Comparison of ENCODE assay signal across 1 cellular context in the genomic region with DNA sequence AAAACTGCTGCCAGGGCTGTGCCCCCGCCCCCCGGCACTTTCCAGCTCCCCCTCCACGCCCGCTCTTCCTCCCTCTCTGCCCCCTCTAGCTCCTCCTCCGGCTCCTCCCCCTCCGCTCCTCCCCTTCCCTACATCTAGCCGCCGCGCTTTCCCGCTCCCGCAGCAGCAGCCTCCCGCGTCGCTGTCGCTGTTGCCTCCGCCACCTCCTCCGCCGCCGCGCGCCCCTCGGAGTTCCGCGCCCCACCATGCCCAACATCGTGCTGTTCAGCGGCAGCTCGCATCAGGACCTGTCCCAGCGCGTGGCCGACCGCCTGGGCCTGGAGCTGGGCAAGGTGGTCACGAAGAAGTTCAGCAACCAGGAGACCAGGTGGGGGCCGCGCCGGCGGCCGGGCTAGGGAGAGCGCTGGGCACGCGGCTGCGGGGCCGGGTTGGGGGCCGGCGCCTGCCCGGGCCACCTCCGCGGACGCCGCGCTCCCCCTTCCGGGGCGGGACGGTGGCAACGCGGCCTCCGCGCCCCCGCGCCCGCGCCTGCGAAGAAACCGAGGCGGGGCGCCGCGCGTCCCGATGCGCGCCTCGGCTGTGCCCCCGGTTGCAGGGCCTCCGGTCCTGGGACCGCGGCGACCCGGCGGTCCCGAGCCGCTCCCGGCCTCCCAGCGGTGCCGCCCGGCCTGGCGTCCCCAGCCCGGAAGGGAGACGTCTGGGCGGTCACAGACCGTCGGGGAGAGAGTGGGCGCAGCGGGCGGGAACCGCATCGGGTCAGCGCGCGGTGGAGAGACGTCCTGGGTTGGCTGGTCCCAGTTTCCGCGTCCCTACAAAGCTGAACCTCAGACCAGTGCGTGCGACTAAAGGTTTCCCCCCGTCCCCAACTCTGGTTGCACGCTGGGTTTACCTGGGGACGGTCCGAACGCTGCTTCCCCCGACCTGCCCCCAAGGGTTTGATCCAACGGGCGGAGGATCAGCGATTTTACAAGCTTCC.
TF ChIP-seq lines count a peak whose summit lies in the region.

Gene PRPS2, plus strand, starts transcription at position 160 of the 976 bp plus-strand sequence. Its CDS starts 86 bp downstream, at position 246.

TF ChIP-seq in K562, 482 proteins besides CTCF, POLR2A, EP300 and RAD21 (continued from another document and continues in another):
- TF ChIP-seq THRB (CRISPR knock-in tag; conservative IDR thresholded peaks at IDR 0.05): no peak
- no peak for TF ChIP-seq MED1 (CRISPR knock-in tag; IDR thresholded peaks at IDR 0.05; ENCODE audit: borderline replicate concordance)
- no peak for TF ChIP-seq DIDO1 (tag; IDR thresholded peaks at IDR 0.05; ENCODE audit: low read depth)
- no peak for TF ChIP-seq BMI1 (IDR thresholded peaks at IDR 0.05; ENCODE audit: low read length)
- peak; percentile 91 for TF ChIP-seq POLR2G (IDR thresholded peaks at IDR 0.05; ENCODE audit: low read depth, low read length)
- TF ChIP-seq ZEB2 (IDR thresholded peaks at IDR 0.05): no peak
- TF ChIP-seq TAF1 (IDR thresholded peaks at IDR 0.05; ENCODE audit: control insufficient read depth, extremely low read depth, insufficient read depth, low read length, severe bottlenecking): peak; percentile 28
- TF ChIP-seq TCF15 (CRISPR knock-in tag; IDR thresholded peaks at IDR 0.05): no peak
- TF ChIP-seq NFRKB (IDR thresholded peaks at IDR 0.05; ENCODE audit: low read depth): no peak
- no peak for TF ChIP-seq BRF1 (IDR thresholded peaks at IDR 0.05; ENCODE audit: borderline replicate concordance, extremely low read depth, insufficient read length)
- no peak for TF ChIP-seq PKNOX1 (IDR thresholded peaks at IDR 0.05)
- no peak for TF ChIP-seq ZNF561 (CRISPR knock-in tag; conservative IDR thresholded peaks at IDR 0.05)
- no peak for TF ChIP-seq TSC22D4 (tag; IDR thresholded peaks at IDR 0.05)
- no peak for TF ChIP-seq SLC30A9 (CRISPR knock-in tag; IDR thresholded peaks at IDR 0.05)
- peak in 1 of 2 experiments; percentile 66; a peak in 2 of 4 replicates for TF ChIP-seq HDAC1 (IDR thresholded peaks at IDR 0.05)
- no peak for TF ChIP-seq CC2D1A (IDR thresholded peaks at IDR 0.05)
- TF ChIP-seq MITF (IDR thresholded peaks at IDR 0.05): no peak
- no peak for TF ChIP-seq TCF7 (IDR thresholded peaks at IDR 0.05; ENCODE audit: borderline replicate concordance)
- TF ChIP-seq DACH1 (IDR thresholded peaks at IDR 0.05; ENCODE audit: partially characterized antibody): no peak
- peak; percentile 75; the same call in 1 of the 2 replicates for TF ChIP-seq RB1 (IDR thresholded peaks at IDR 0.05; ENCODE audit: low read depth)
- TF ChIP-seq XRCC3 (IDR thresholded peaks at IDR 0.05): no peak
- no peak for TF ChIP-seq ZNF23 (CRISPR knock-in tag; IDR thresholded peaks at IDR 0.05)
- no peak for TF ChIP-seq TCFL5 (CRISPR knock-in tag; conservative IDR thresholded peaks at IDR 0.05)
- TF ChIP-seq, protein P1, sequence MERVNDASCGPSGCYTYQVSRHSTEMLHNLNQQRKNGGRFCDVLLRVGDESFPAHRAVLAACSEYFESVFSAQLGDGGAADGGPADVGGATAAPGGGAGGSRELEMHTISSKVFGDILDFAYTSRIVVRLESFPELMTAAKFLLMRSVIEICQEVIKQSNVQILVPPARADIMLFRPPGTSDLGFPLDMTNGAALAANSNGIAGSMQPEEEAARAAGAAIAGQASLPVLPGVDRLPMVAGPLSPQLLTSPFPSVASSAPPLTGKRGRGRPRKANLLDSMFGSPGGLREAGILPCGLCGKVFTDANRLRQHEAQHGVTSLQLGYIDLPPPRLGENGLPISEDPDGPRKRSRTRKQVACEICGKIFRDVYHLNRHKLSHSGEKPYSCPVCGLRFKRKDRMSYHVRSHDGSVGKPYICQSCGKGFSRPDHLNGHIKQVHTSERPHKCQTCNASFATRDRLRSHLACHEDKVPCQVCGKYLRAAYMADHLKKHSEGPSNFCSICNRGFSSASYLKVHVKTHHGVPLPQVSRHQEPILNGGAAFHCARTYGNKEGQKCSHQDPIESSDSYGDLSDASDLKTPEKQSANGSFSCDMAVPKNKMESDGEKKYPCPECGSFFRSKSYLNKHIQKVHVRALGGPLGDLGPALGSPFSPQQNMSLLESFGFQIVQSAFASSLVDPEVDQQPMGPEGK (CRISPR knock-in tag; IDR thresholded peaks at IDR 0.05; ENCODE audit: borderline replicate concordance): no peak
- no peak for TF ChIP-seq MXD1 (CRISPR knock-in tag; IDR thresholded peaks at IDR 0.05; ENCODE audit: borderline replicate concordance, poor library complexity, severe bottlenecking)
- TF ChIP-seq, protein P2, sequence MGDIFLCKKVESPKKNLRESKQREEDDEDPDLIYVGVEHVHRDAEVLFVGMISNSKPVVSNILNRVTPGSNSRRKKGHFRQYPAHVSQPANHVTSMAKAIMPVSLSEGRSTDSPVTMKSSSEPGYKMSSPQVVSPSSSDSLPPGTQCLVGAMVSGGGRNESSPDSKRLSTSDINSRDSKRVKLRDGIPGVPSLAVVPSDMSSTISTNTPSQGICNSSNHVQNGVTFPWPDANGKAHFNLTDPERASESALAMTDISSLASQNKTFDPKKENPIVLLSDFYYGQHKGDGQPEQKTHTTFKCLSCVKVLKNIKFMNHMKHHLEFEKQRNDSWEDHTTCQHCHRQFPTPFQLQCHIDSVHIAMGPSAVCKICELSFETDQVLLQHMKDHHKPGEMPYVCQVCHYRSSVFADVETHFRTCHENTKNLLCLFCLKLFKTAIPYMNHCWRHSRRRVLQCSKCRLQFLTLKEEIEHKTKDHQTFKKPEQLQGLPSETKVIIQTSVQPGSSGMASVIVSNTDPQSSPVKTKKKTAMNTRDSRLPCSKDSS (IDR thresholded peaks at IDR 0.05; ENCODE audit: low read depth, partially characterized antibody): no peak
- peak; percentile 49; the same call in 1 of the 2 replicates for TF ChIP-seq E2F4 (CRISPR knock-in tag; IDR thresholded peaks at IDR 0.05; ENCODE audit: low read depth)
- TF ChIP-seq, protein P3, sequence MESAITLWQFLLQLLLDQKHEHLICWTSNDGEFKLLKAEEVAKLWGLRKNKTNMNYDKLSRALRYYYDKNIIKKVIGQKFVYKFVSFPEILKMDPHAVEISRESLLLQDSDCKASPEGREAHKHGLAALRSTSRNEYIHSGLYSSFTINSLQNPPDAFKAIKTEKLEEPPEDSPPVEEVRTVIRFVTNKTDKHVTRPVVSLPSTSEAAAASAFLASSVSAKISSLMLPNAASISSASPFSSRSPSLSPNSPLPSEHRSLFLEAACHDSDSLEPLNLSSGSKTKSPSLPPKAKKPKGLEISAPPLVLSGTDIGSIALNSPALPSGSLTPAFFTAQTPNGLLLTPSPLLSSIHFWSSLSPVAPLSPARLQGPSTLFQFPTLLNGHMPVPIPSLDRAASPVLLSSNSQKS (CRISPR knock-in tag; IDR thresholded peaks at IDR 0.05): no peak
- TF ChIP-seq CSDE1 (IDR thresholded peaks at IDR 0.05): no peak
- TF ChIP-seq NUFIP1 (IDR thresholded peaks at IDR 0.05; ENCODE audit: partially characterized antibody): no peak
- no peak for TF ChIP-seq ZNF668 (CRISPR knock-in tag; IDR thresholded peaks at IDR 0.05)
- no peak for TF ChIP-seq DDX20 (tag; IDR thresholded peaks at IDR 0.05; ENCODE audit: low read depth)
- TF ChIP-seq, protein P4, sequence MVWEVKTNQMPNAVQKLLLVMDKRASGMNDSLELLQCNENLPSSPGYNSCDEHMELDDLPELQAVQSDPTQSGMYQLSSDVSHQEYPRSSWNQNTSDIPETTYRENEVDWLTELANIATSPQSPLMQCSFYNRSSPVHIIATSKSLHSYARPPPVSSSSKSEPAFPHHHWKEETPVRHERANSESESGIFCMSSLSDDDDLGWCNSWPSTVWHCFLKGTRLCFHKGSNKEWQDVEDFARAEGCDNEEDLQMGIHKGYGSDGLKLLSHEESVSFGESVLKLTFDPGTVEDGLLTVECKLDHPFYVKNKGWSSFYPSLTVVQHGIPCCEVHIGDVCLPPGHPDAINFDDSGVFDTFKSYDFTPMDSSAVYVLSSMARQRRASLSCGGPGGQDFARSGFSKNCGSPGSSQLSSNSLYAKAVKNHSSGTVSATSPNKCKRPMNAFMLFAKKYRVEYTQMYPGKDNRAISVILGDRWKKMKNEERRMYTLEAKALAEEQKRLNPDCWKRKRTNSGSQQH (CRISPR knock-in tag; IDR thresholded peaks at IDR 0.05): no peak
- TF ChIP-seq, protein P5, sequence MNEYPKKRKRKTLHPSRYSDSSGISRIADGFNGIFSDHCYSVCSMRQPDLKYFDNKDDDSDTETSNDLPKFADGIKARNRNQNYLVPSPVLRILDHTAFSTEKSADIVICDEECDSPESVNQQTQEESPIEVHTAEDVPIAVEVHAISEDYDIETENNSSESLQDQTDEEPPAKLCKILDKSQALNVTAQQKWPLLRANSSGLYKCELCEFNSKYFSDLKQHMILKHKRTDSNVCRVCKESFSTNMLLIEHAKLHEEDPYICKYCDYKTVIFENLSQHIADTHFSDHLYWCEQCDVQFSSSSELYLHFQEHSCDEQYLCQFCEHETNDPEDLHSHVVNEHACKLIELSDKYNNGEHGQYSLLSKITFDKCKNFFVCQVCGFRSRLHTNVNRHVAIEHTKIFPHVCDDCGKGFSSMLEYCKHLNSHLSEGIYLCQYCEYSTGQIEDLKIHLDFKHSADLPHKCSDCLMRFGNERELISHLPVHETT (CRISPR knock-in tag; conservative IDR thresholded peaks at IDR 0.05 in 1 of 2, IDR thresholded peaks at IDR 0.05 in 1 of 2): no peak
- TF ChIP-seq ZFP91 (CRISPR knock-in tag; IDR thresholded peaks at IDR 0.05): no peak
- TF ChIP-seq, protein P6, sequence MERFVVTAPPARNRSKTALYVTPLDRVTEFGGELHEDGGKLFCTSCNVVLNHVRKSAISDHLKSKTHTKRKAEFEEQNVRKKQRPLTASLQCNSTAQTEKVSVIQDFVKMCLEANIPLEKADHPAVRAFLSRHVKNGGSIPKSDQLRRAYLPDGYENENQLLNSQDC (CRISPR knock-in tag; IDR thresholded peaks at IDR 0.05): no peak
- TF ChIP-seq GTF2F1 (IDR thresholded peaks at IDR 0.05; ENCODE audit: low read depth, low read length): no peak
- TF ChIP-seq SREBF2 (CRISPR knock-in tag; IDR thresholded peaks at IDR 0.05): no peak
